8 cellular contexts compared by ENCODE assay signal in genomic region chr6:43698584-43699349, GRCh38.
DNase-seq lines count a peak whose midpoint lies in the region; ATAC-seq and TF ChIP-seq lines count a peak whose summit lies in the region.
"Had no signal": no experiment of that assay in that cellular context is flagged by ENCODE, and none has a peak within 500 bp of the region (broad histone marks: within the 10 kb centered on the region; RNA-seq: fewer than 3 reads in every experiment).

No MANE protein-coding gene starts in this region.

- H3K4me1 ChIP-seq in HUES48 (ENCODE audit: control insufficient read depth, insufficient read depth, low read length): peaks cover 57% of the 10 kb centered on the region

- TF ChIP-seq CTCF in VCaP (conservative IDR thresholded peaks at IDR 0.05): no peak

- no peaks in the 10 kb centered on the region for H3K9me3 ChIP-seq in HUES48 (ENCODE audit: control insufficient read depth, insufficient read depth, low read length)

- no peaks in the 10 kb centered on the region for H3K27me3 ChIP-seq in HUES48 (ENCODE audit: control insufficient read depth, insufficient read depth, low read length)

- H3K27ac ChIP-seq in HUES48 (ENCODE audit: low read depth, low read length) (peak overlapping the region; percentile 83), VCaP (peak overlapping the region; percentile 67)

- H3K9ac ChIP-seq in HUES48 (ENCODE audit: low read depth, low read length): no peak overlapping the region

- no peaks in the 10 kb centered on the region for H3K36me3 ChIP-seq in HUES48 (ENCODE audit: control insufficient read depth, insufficient read depth, low read length)

- ATAC-seq in GM18498 (IDR thresholded peaks at IDR 0.05; ENCODE audit: unreplicated experiment): no peak
- ATAC-seq: natural killer cell treated with Interleukin-12 subunit alpha and Interleukin-12 subunit beta and Interleukin-15 and Interleukin-18, amount 100 ng/mL, for 72 hours had no signal

- H3K4me3 ChIP-seq in HUES48 (ENCODE audit: low read depth, low read length): no peak overlapping the region

- peak; percentile 48 for DNase-seq in iris pigment epithelial cell (ENCODE audit: low read depth)
- DNase-seq in stromal cell of bone marrow (ENCODE audit: low read depth): peak; percentile 64
- DNase-seq in stimulated activated naive CD4-positive, alpha-beta T cell treated with Interleukin-2 at 50 U/mL for 16 hours (lab: John Stamatoyannopoulos, UW): no peak
- no peak for DNase-seq in medulla oblongata (ENCODE audit: extremely low spot score)

Comparison
In these comparisons a context has a peak if more than half of its experiments do, and no peak if none do; other contexts are left out.
1. DNase-seq: peak in iris pigment epithelial cell (single experiment) and stromal cell of bone marrow (single experiment); none in stimulated activated naive CD4-positive, alpha-beta T cell treated with Interleukin-2 at 50 U/mL for 16 hours (single experiment) and medulla oblongata (single experiment).